ENCODE assay signal across 1 cellular context in the genomic region with DNA sequence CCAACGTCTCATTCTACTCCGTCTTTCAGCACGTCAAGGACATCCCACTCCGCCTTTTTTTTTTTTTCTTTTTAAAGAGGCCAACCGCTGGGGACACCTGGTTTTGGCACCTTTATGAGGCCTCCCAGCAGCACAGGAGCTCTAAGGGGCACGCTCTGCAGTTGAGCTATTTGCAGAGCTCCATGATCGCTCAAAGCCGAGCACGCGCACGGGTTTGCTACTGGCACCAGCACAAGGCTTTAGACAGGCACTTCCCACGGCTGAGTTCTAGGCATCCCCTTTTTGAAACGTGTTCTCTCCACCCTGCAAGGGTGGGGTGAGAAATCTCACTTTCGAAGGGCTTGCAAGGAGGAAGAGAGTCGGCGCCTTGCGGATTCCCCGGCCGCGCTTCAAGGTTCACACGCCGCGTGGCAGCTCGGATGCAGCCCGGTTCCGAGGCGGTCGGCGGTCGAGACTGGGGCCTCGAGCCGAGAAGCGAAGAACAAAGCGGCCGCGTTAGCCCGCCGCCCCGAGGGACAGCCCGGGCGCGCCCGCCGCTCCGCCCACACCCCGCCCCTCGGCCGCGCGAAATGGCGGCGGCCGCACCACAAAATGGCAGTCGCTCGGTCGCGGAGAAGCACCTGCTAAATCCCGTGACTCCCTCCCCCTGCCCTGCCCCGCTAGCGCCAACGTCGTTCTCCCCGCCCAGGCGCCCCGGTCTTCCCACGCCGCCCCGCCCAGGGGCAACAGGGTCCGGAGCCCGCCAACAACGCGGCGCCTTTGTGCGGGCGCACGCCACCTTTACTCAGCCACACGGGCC.
TF ChIP-seq lines count a peak whose summit lies in the region.

No MANE protein-coding gene starts in this region.

TF ChIP-seq in GM12878, 131 proteins besides CTCF, POLR2A, EP300 and RAD21 (continued from another document and continues in another):
- TF ChIP-seq EGR1 (IDR thresholded peaks at IDR 0.05; ENCODE audit: borderline replicate concordance in 1 of 2, low read depth in 2 of 2, low read length in 2 of 2), result peak in 1 of 2 experiments; percentile 86; a peak in 1 of 3 replicates
- TF ChIP-seq, protein P1, sequence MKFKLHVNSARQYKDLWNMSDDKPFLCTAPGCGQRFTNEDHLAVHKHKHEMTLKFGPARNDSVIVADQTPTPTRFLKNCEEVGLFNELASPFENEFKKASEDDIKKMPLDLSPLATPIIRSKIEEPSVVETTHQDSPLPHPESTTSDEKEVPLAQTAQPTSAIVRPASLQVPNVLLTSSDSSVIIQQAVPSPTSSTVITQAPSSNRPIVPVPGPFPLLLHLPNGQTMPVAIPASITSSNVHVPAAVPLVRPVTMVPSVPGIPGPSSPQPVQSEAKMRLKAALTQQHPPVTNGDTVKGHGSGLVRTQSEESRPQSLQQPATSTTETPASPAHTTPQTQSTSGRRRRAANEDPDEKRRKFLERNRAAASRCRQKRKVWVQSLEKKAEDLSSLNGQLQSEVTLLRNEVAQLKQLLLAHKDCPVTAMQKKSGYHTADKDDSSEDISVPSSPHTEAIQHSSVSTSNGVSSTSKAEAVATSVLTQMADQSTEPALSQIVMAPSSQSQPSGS (IDR thresholded peaks at IDR 0.05; ENCODE audit: low read length), result peak; percentile 60
- TF ChIP-seq CREM (IDR thresholded peaks at IDR 0.05; ENCODE audit: low read depth), result peak; percentile 72
- 0 out of 4 replicates have a peak, but pooled peaks of 1 of the 2 experiments have one; percentile 21 for TF ChIP-seq SRF (IDR thresholded peaks at IDR 0.05; ENCODE audit: low read depth in 2 of 2, low read length in 2 of 2)
- peak; percentile 96; the same call in 1 of the 2 replicates for TF ChIP-seq STAT1 (conservative IDR thresholded peaks at IDR 0.05)
- TF ChIP-seq, protein P2, sequence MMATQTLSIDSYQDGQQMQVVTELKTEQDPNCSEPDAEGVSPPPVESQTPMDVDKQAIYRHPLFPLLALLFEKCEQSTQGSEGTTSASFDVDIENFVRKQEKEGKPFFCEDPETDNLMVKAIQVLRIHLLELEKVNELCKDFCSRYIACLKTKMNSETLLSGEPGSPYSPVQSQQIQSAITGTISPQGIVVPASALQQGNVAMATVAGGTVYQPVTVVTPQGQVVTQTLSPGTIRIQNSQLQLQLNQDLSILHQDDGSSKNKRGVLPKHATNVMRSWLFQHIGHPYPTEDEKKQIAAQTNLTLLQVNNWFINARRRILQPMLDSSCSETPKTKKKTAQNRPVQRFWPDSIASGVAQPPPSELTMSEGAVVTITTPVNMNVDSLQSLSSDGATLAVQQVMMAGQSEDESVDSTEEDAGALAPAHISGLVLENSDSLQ (IDR thresholded peaks at IDR 0.05), result peak; percentile 55; the same call in 1 of the 2 replicates
- TF ChIP-seq, protein P3, sequence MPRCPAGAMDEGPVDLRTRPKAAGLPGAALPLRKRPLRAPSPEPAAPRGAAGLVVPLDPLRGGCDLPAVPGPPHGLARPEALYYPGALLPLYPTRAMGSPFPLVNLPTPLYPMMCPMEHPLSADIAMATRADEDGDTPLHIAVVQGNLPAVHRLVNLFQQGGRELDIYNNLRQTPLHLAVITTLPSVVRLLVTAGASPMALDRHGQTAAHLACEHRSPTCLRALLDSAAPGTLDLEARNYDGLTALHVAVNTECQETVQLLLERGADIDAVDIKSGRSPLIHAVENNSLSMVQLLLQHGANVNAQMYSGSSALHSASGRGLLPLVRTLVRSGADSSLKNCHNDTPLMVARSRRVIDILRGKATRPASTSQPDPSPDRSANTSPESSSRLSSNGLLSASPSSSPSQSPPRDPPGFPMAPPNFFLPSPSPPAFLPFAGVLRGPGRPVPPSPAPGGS (IDR thresholded peaks at IDR 0.05; ENCODE audit: borderline replicate concordance, insufficient read depth, low read depth, low read length, poor library complexity, severe bottlenecking), result peak; percentile 81
- TF ChIP-seq KLF5 (IDR thresholded peaks at IDR 0.05; ENCODE audit: partially characterized antibody), result peak; percentile 83
- TF ChIP-seq, protein P4, sequence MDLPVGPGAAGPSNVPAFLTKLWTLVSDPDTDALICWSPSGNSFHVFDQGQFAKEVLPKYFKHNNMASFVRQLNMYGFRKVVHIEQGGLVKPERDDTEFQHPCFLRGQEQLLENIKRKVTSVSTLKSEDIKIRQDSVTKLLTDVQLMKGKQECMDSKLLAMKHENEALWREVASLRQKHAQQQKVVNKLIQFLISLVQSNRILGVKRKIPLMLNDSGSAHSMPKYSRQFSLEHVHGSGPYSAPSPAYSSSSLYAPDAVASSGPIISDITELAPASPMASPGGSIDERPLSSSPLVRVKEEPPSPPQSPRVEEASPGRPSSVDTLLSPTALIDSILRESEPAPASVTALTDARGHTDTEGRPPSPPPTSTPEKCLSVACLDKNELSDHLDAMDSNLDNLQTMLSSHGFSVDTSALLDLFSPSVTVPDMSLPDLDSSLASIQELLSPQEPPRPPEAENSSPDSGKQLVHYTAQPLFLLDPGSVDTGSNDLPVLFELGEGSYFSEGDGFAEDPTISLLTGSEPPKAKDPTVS (IDR thresholded peaks at IDR 0.05; ENCODE audit: low read depth, low read length), result 0 out of 2 replicates have a peak, but pooled peaks have one; percentile 16
- peak; percentile 97 for TF ChIP-seq NBN (IDR thresholded peaks at IDR 0.05)
- peak; percentile 62; the same call in 1 of the 2 replicates for TF ChIP-seq SMAD5 (IDR thresholded peaks at IDR 0.05; ENCODE audit: low read depth)
- peak; percentile 46; the same call in 1 of the 2 replicates for TF ChIP-seq RCOR1 (conservative IDR thresholded peaks at IDR 0.05; ENCODE audit: low read depth, low read length)
- TF ChIP-seq, protein P5, sequence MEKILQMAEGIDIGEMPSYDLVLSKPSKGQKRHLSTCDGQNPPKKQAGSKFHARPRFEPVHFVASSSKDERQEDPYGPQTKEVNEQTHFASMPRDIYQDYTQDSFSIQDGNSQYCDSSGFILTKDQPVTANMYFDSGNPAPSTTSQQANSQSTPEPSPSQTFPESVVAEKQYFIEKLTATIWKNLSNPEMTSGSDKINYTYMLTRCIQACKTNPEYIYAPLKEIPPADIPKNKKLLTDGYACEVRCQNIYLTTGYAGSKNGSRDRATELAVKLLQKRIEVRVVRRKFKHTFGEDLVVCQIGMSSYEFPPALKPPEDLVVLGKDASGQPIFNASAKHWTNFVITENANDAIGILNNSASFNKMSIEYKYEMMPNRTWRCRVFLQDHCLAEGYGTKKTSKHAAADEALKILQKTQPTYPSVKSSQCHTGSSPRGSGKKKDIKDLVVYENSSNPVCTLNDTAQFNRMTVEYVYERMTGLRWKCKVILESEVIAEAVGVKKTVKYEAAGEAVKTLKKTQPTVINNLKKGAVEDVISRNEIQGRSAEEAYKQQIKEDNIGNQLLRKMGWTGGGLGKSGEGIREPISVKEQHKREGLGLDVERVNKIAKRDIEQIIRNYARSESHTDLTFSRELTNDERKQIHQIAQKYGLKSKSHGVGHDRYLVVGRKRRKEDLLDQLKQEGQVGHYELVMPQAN (conservative IDR thresholded peaks at IDR 0.05), result peak; percentile 62; the same call in 1 of the 2 replicates
- peak; percentile 77 for TF ChIP-seq CREB1 (IDR thresholded peaks at IDR 0.05; ENCODE audit: low read depth)
- TF ChIP-seq TCF12 (IDR thresholded peaks at IDR 0.05; ENCODE audit: low read depth, low read length), result peak; percentile 86; the same call in 1 of the 2 replicates
- TF ChIP-seq MTA3 (IDR thresholded peaks at IDR 0.05; ENCODE audit: borderline replicate concordance, low read length), result peak; percentile 37; the same call in 1 of the 2 replicates
- TF ChIP-seq ZBED1 (IDR thresholded peaks at IDR 0.05; ENCODE audit: borderline replicate concordance), result peak; percentile 8; the same call in 1 of the 2 replicates
- peak; percentile 8; the same call in 1 of the 2 replicates for TF ChIP-seq SMC3 (IDR thresholded peaks at IDR 0.05; ENCODE audit: borderline replicate concordance, low read length)
- TF ChIP-seq GATAD2B (conservative IDR thresholded peaks at IDR 0.05; ENCODE audit: low read depth), result peak; percentile 97
- TF ChIP-seq, protein P6, sequence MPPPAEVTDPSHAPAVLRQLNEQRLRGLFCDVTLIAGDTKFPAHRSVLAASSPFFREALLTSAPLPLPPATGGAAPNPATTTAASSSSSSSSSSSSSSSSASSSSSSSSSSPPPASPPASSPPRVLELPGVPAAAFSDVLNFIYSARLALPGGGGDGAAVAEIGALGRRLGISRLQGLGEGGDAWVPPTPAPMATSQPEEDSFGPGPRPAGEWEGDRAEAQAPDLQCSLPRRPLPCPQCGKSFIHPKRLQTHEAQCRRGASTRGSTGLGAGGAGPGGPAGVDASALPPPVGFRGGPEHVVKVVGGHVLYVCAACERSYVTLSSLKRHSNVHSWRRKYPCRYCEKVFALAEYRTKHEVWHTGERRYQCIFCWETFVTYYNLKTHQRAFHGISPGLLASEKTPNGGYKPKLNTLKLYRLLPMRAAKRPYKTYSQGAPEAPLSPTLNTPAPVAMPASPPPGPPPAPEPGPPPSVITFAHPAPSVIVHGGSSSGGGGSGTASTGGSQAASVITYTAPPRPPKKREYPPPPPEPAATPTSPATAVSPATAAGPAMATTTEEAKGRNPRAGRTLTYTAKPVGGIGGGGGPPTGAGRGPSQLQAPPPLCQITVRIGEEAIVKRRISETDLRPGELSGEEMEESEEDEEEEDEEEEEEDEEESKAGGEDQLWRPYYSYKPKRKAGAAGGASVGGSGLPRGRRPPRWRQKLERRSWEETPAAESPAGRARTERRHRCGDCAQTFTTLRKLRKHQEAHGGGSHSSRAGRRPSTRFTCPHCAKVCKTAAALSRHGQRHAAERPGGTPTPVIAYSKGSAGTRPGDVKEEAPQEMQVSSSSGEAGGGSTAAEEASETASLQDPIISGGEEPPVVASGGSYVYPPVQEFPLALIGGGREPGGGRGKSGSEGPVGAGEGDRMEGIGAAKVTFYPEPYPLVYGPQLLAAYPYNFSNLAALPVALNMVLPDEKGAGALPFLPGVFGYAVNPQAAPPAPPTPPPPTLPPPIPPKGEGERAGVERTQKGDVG (CRISPR knock-in tag; IDR thresholded peaks at IDR 0.05), result no peak
- peak; percentile 87 for TF ChIP-seq IKZF1 (conservative IDR thresholded peaks at IDR 0.05)
- TF ChIP-seq, protein P7, sequence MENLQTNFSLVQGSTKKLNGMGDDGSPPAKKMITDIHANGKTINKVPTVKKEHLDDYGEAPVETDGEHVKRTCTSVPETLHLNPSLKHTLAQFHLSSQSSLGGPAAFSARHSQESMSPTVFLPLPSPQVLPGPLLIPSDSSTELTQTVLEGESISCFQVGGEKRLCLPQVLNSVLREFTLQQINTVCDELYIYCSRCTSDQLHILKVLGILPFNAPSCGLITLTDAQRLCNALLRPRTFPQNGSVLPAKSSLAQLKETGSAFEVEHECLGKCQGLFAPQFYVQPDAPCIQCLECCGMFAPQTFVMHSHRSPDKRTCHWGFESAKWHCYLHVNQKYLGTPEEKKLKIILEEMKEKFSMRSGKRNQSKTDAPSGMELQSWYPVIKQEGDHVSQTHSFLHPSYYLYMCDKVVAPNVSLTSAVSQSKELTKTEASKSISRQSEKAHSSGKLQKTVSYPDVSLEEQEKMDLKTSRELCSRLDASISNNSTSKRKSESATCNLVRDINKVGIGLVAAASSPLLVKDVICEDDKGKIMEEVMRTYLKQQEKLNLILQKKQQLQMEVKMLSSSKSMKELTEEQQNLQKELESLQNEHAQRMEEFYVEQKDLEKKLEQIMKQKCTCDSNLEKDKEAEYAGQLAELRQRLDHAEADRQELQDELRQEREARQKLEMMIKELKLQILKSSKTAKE (IDR thresholded peaks at IDR 0.05; ENCODE audit: low read depth, poor library complexity, severe bottlenecking), result peak; percentile 38
- TF ChIP-seq YBX1 (IDR thresholded peaks at IDR 0.05), result no peak
- no peak for TF ChIP-seq BRCA1 (IDR thresholded peaks at IDR 0.05; ENCODE audit: low read depth, low read length)
- peak; percentile 72 for TF ChIP-seq NR2F1 (conservative IDR thresholded peaks at IDR 0.05)
- peak; percentile 61; the same call in 1 of the 2 replicates for TF ChIP-seq MTA2 (IDR thresholded peaks at IDR 0.05; ENCODE audit: low read depth)
- TF ChIP-seq NR2C1 (IDR thresholded peaks at IDR 0.05), result peak; percentile 92
- TF ChIP-seq SIX5 (IDR thresholded peaks at IDR 0.05; ENCODE audit: low read depth, low read length, severe bottlenecking), result no peak
- TF ChIP-seq RB1 (IDR thresholded peaks at IDR 0.05; ENCODE audit: borderline replicate concordance), result 0 out of 2 replicates have a peak, but pooled peaks have one; percentile 49
- peak; percentile 76 for TF ChIP-seq ATF7 (IDR thresholded peaks at IDR 0.05; ENCODE audit: low read depth)
- peak; percentile 50; the same call in 1 of the 2 replicates for TF ChIP-seq MEF2A (IDR thresholded peaks at IDR 0.05; ENCODE audit: insufficient read depth, low read depth, low read length)
- TF ChIP-seq, protein P8, sequence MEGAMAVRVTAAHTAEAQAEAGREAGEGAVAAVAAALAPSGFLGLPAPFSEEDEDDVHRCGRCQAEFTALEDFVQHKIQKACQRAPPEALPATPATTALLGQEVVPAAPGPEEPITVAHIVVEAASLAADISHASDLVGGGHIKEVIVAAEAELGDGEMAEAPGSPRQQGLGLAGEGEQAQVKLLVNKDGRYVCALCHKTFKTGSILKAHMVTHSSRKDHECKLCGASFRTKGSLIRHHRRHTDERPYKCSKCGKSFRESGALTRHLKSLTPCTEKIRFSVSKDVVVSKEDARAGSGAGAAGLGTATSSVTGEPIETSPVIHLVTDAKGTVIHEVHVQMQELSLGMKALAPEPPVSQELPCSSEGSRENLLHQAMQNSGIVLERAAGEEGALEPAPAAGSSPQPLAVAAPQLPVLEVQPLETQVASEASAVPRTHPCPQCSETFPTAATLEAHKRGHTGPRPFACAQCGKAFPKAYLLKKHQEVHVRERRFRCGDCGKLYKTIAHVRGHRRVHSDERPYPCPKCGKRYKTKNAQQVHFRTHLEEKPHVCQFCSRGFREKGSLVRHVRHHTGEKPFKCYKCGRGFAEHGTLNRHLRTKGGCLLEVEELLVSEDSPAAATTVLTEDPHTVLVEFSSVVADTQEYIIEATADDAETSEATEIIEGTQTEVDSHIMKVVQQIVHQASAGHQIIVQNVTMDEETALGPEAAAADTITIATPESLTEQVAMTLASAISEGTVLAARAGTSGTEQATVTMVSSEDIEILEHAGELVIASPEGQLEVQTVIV (IDR thresholded peaks at IDR 0.05; ENCODE audit: borderline replicate concordance, partially characterized antibody), result peak; percentile 42
- TF ChIP-seq PML (IDR thresholded peaks at IDR 0.05; ENCODE audit: low read length), result peak; percentile 89
- TF ChIP-seq CBX5 (IDR thresholded peaks at IDR 0.05; ENCODE audit: low read depth), result peak; percentile 32; the same call in 1 of the 2 replicates
- no peak for TF ChIP-seq STAT3 (IDR thresholded peaks at IDR 0.05; ENCODE audit: low read depth, low read length)
- TF ChIP-seq, protein P9, sequence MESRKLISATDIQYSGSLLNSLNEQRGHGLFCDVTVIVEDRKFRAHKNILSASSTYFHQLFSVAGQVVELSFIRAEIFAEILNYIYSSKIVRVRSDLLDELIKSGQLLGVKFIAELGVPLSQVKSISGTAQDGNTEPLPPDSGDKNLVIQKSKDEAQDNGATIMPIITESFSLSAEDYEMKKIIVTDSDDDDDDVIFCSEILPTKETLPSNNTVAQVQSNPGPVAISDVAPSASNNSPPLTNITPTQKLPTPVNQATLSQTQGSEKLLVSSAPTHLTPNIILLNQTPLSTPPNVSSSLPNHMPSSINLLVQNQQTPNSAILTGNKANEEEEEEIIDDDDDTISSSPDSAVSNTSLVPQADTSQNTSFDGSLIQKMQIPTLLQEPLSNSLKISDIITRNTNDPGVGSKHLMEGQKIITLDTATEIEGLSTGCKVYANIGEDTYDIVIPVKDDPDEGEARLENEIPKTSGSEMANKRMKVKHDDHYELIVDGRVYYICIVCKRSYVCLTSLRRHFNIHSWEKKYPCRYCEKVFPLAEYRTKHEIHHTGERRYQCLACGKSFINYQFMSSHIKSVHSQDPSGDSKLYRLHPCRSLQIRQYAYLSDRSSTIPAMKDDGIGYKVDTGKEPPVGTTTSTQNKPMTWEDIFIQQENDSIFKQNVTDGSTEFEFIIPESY (IDR thresholded peaks at IDR 0.05), result no peak
- peak; percentile 85 for TF ChIP-seq POLR2AphosphoS5 (IDR thresholded peaks at IDR 0.05; ENCODE audit: low read length)
- TF ChIP-seq ZSCAN29 (IDR thresholded peaks at IDR 0.05), result 0 out of 2 replicates have a peak, but pooled peaks have one; percentile 46
- peak; percentile 70; the same call in 1 of the 2 replicates for TF ChIP-seq TBL1XR1 (IDR thresholded peaks at IDR 0.05; ENCODE audit: low read depth, low read length)
